Comparison of ENCODE assay signal across 16 cellular contexts in the genomic region with DNA sequence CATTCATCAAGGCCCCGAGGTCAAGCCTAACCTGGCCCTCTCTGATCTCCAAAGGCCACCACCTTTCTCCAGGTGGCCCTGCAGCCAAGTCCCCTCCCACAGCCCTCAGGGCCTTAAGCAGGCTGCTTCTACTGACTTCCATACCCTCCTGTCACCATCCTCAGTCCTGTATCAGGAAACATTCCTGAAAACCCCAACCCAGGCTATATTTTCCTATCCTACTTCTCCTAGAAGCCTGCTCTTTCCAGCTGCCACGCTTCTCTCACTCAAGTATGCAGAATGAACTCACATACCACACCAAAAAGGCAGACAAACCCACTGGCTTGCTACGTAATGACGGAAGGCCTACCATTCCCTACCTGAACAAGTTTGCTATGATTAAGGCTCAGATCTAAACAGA. TPM values are rescaled to one million over a fixed set of nuclear protein-coding genes. Genes with fewer than 3 reads are reported as not detected.
A peak's percentile ranks its signal among the peaks of the same experiment; 100 is the strongest.
DNase-seq lines count a peak whose midpoint lies in the region; ATAC-seq and TF ChIP-seq lines count a peak whose summit lies in the region.
"Had no signal": no experiment of that assay in that cellular context is flagged by ENCODE, and none has a peak within 500 bp of the region (broad histone marks: within the 10 kb centered on the region; RNA-seq: fewer than 3 reads in every experiment).

No MANE protein-coding gene starts in this region.

- peak overlapping the region; percentile 7 for H3K27ac Mint-ChIP-seq in activated CD4-positive, alpha-beta T cell treated with anti-CD3 and anti-CD28 coated beads, Interleukin-2, amount 10 ng/mL, durations not matched to agents 24 days and 14 days
- H3K27ac Mint-ChIP-seq in memory B cell, result peak overlapping the region; percentile 67

- peaks cover 66% of the 10 kb centered on the region for H3K36me3 Mint-ChIP-seq in activated CD4-positive, alpha-beta T cell treated with anti-CD3 and anti-CD28 coated beads, Interleukin-2, amount 10 ng/mL, durations not matched to agents 24 days and 14 days (ENCODE audit: low read depth)
- H3K36me3 Mint-ChIP-seq in memory B cell, result peaks cover 48% of the 10 kb centered on the region

- intact Hi-C loops in activated CD4-positive, alpha-beta T cell treated with anti-CD3 and anti-CD28 coated beads, Interleukin-2, amount 10 ng/mL, durations not matched to agents 24 days and 14 days (cut with micrococcal nuclease), result no loop called here
- intact Hi-C loops in left cardiac atrium (cut with DNase I), result loop anchor here in 1 of 2 donors (5.0 to 10.0 kb wide), 3 partner anchors 142 to 280 kb away; no protein-coding TSS in a partner anchor

- no peaks in the 10 kb centered on the region for H3K9me3 Mint-ChIP-seq in activated CD4-positive, alpha-beta T cell treated with anti-CD3 and anti-CD28 coated beads, Interleukin-2, amount 10 ng/mL, durations not matched to agents 24 days and 14 days
- no peaks in the 10 kb centered on the region for H3K9me3 Mint-ChIP-seq in memory B cell

- H3K4me3 Mint-ChIP-seq in activated CD4-positive, alpha-beta T cell treated with anti-CD3 and anti-CD28 coated beads, Interleukin-2, amount 10 ng/mL, durations not matched to agents 24 days and 14 days, result no peak overlapping the region
- H3K4me3 Mint-ChIP-seq in memory B cell, result no peak overlapping the region

- H3K27me3 Mint-ChIP-seq in activated CD4-positive, alpha-beta T cell treated with anti-CD3 and anti-CD28 coated beads, Interleukin-2, amount 10 ng/mL, durations not matched to agents 24 days and 14 days, result no peaks in the 10 kb centered on the region
- no peaks in the 10 kb centered on the region for H3K27me3 Mint-ChIP-seq in memory B cell

- peaks cover 8% of the 10 kb centered on the region for H3K4me1 ChIP-seq in cardiac muscle cell (ENCODE audit: low read depth)

- H3K9me3 ChIP-seq in cardiac muscle cell (ENCODE audit: low read depth), result no peaks in the 10 kb centered on the region
- H3K9me3 ChIP-seq: BLaER1 treated with 17β-estradiol and CSF1 and Interleukin-3, amounts not matched to agents 10 nM and 100 nM had no signal

- no peak for TF ChIP-seq CTCF in cardiac muscle cell (IDR thresholded peaks at IDR 0.05; ENCODE audit: low read depth, low read length)

- ATAC-seq in left cardiac atrium (no peak), memory B cell (ENCODE audit: low read depth) (no peak), HG03159 (IDR thresholded peaks at IDR 0.05; ENCODE audit: unreplicated experiment) (no peak)
- ATAC-seq: PC-3 had no signal

- H3K27me3 ChIP-seq in cardiac muscle cell, result no peaks in the 10 kb centered on the region
- H3K27me3 ChIP-seq: BLaER1 treated with 17β-estradiol and CSF1 and Interleukin-3, amounts not matched to agents 10 nM and 100 nM had no signal

- no peak overlapping the region for H3K4me3 ChIP-seq in cardiac muscle cell
- H3K4me3 ChIP-seq: BLaER1 treated with 17β-estradiol and CSF1 and Interleukin-3, amounts not matched to agents 10 nM and 100 nM had no signal

- H3K27ac ChIP-seq in cardiac muscle cell, result peak overlapping the region; percentile 54
- H3K27ac ChIP-seq: BLaER1 treated with 17β-estradiol and CSF1 and Interleukin-3, amounts not matched to agents 10 nM and 100 nM; HL-60 had no signal

- peaks cover 83% of the 10 kb centered on the region for H3K36me3 ChIP-seq in cardiac muscle cell

- DNase-seq in activated CD4-positive, alpha-beta T cell treated with anti-CD3 and anti-CD28 coated beads, Interleukin-2, amount 10 ng/mL, durations not matched to agents 24 days and 14 days, result no peak
- DNase-seq in activated CD4-positive, alpha-beta T cell treated with anti-CD3 and anti-CD28 coated beads for 48 hours, result no peak
- DNase-seq in cardiac muscle cell (ENCODE audit: low read depth in 1 of 2, low spot score in 1 of 2) (no peak), left cardiac atrium (no peak), memory B cell (ENCODE audit: low spot score in 2 of 2) (no peak), superior temporal gyrus (ENCODE audit: extremely low spot score) (no peak), NCI-H524 (lab: John Stamatoyannopoulos, UW) (no peak)
- DNase-seq: COR-L47, DMS53, NCI-H1436 treated with DMSO at 0.1 percent for 48 hours, NCI-H2081, NCI-H69, PC-3 had no signal

- H3K4me1 Mint-ChIP-seq in activated CD4-positive, alpha-beta T cell treated with anti-CD3 and anti-CD28 coated beads, Interleukin-2, amount 10 ng/mL, durations not matched to agents 24 days and 14 days, result peaks cover 50% of the 10 kb centered on the region
- H3K4me1 Mint-ChIP-seq in memory B cell, result peaks cover 3% of the 10 kb centered on the region

RNA-seq across cellular contexts. Expression of a gene that starts 23.6 kb away (rescaled TPM):
- 50.6 and 50.8 TPM in 2 replicates for total RNA-seq in activated CD4-positive, alpha-beta T cell treated with anti-CD3 and anti-CD28 coated beads, Interleukin-2, amount 10 ng/mL, durations not matched to agents 24 days and 14 days
- total RNA-seq in cardiac muscle cell (28.8 and 30.3 TPM in 2 replicates), left cardiac atrium (10 to 100 TPM; 19.2 to 24.1 TPM)
- 19.4 and 39.4 TPM in 2 replicates for polyA plus RNA-seq in cardiac muscle cell

RNA-seq across cellular contexts. Expression of a gene that starts 24.1 kb away (rescaled TPM):
- total RNA-seq in activated CD4-positive, alpha-beta T cell treated with anti-CD3 and anti-CD28 coated beads, Interleukin-2, amount 10 ng/mL, durations not matched to agents 24 days and 14 days, result 68.1 and 69.1 TPM in 2 replicates
- total RNA-seq in cardiac muscle cell (54.9 and 85.5 TPM in 2 replicates), left cardiac atrium (10 to 100 TPM; 37.7 to 51.3 TPM)
- polyA plus RNA-seq in cardiac muscle cell, result 58.9 and 75.9 TPM in 2 replicates
